11 cellular contexts compared by ENCODE assay signal in the genomic region with DNA sequence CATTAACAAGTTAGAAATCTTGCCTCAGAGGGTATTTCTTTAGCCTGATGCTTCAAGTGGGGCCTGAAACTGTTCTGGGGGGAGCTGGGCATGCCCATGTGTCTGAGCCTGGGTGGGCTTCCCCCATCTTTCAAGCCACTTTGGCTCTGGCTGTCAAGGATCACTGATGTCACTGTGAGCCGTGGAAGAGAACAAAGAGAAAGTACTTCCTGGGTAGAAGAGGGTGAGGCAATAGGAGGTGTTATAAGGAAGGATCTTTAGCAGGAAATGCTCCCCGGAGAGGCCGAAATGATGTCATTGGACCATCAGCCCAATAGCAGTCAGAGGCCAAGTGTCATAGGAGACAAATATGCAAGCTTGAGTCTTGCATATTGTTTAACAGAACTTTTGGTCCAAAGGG.
DNase-seq lines count a peak whose midpoint lies in the region; ATAC-seq and TF ChIP-seq lines count a peak whose summit lies in the region.
"Had no signal": no experiment of that assay in that cellular context is flagged by ENCODE, and none has a peak within 500 bp of the region (broad histone marks: within the 10 kb centered on the region; RNA-seq: fewer than 3 reads in every experiment).

No MANE protein-coding gene starts in this region.

- H3K27ac ChIP-seq in body of pancreas, result no peak overlapping the region
- H3K27ac ChIP-seq: PC-9 had no signal

- intact Hi-C loops in body of pancreas (cut with DNase I), result no loop called here

- DNase-seq in GM12864 (ENCODE audit: low read depth), result peak; percentile 2
- peak; percentile 30 for DNase-seq in epithelial cell of esophagus (ENCODE audit: low read depth)
- no peak for DNase-seq in body of pancreas
- DNase-seq in NCI-H146 (lab: John Stamatoyannopoulos, UW), result no peak
- no peak for DNase-seq in NCI-H2171 (lab: John Stamatoyannopoulos, UW)
- no peak for DNase-seq in left lobe of liver (ENCODE audit: low spot score)
- DNase-seq: activated naive CD4-positive, alpha-beta T cell; NCI-H1694; PC-9 had no signal

- H3K4me1 ChIP-seq in body of pancreas, result no peaks in the 10 kb centered on the region

- H3K36me3 ChIP-seq in body of pancreas (replicated peaks in 1 of 2; ENCODE audit: insufficient read depth in 1 of 2, low read depth in 2 of 2), result no peaks in the 10 kb centered on the region

- H3K27me3 ChIP-seq in body of pancreas, result no peaks in the 10 kb centered on the region

- TF ChIP-seq CTCF in GM12864 (IDR thresholded peaks at IDR 0.05; ENCODE audit: low read depth, low read length, missing control alignments), result no peak
- no peak for TF ChIP-seq CTCF in epithelial cell of esophagus (IDR thresholded peaks at IDR 0.05; ENCODE audit: insufficient read depth, low read depth, low read length, missing control alignments)
- no peak for TF ChIP-seq CTCF in body of pancreas (IDR thresholded peaks at IDR 0.05)

- no peak for TF ChIP-seq POLR2A in body of pancreas (IDR thresholded peaks at IDR 0.05)

- ATAC-seq in GM19023 (IDR thresholded peaks at IDR 0.05; ENCODE audit: unreplicated experiment), result peak; percentile 46
- peak; percentile 35 for ATAC-seq in HG02973 (IDR thresholded peaks at IDR 0.05; ENCODE audit: unreplicated experiment)
- no peak for ATAC-seq in body of pancreas
- ATAC-seq in left lobe of liver, result no peak

- H3K9me3 ChIP-seq in body of pancreas, result no peaks in the 10 kb centered on the region

- H3K4me3 ChIP-seq in GM12864 (ENCODE audit: low read depth, low read length), result no peak overlapping the region
- H3K4me3 ChIP-seq in epithelial cell of esophagus (ENCODE audit: low read length), result no peak overlapping the region
- no peak overlapping the region for H3K4me3 ChIP-seq in body of pancreas
- H3K4me3 ChIP-seq: PC-9 had no signal

- WGBS in body of pancreas, 2 donors, result 59 to 64% methylated on average over 3 of the region's 3 CpGs

Comparison
In these comparisons a context has a peak if more than half of its experiments do, and no peak if none do; other contexts are left out.
1. DNase-seq: peak in GM12864 (single experiment) and epithelial cell of esophagus (single experiment); none in body of pancreas (0 of 4), NCI-H146 (single experiment), NCI-H2171 (single experiment) and left lobe of liver (single experiment).
2. ATAC-seq: peak in GM19023 (single experiment) and HG02973 (single experiment); none in body of pancreas (single experiment) and left lobe of liver (single experiment).